Comparison of ENCODE assay signal across 17 cellular contexts in genomic region chr1:203425668-203425999, GRCh38. TPM values are rescaled to one million over a fixed set of nuclear protein-coding genes. Genes with fewer than 3 reads are reported as not detected.
DNase-seq lines count a peak whose midpoint lies in the region; ATAC-seq and TF ChIP-seq lines count a peak whose summit lies in the region.
"Had no signal": no experiment of that assay in that cellular context is flagged by ENCODE, and none has a peak within 500 bp of the region (broad histone marks: within the 10 kb centered on the region; RNA-seq: fewer than 3 reads in every experiment).

No MANE protein-coding gene starts in this region.

- intact Hi-C loops in gastrocnemius medialis (cut with DNase I; ENCODE audit: low total_unique reads), result no loop called here

- H3K9me3 ChIP-seq in Peyer's patch, result no peaks in the 10 kb centered on the region
- no peaks in the 10 kb centered on the region for H3K9me3 ChIP-seq in muscle layer of duodenum (ENCODE audit: control insufficient read depth in 1 of 2, low read length in 2 of 2)
- H3K9me3 ChIP-seq in gastrocnemius medialis, result no peaks in the 10 kb centered on the region
- H3K9me3 ChIP-seq: HAP-1 had no signal

- in situ Hi-C loops in gastrocnemius medialis (cut with MboI; ENCODE audit: low sequenced_read_pairs in 4 of 4), result no loop called here

- H3K36me3 ChIP-seq in Peyer's patch (no peaks in the 10 kb centered on the region), muscle layer of duodenum (ENCODE audit: control insufficient read depth in 1 of 2, insufficient read depth in 2 of 2, low read length in 2 of 2) (no peaks in the 10 kb centered on the region), gastrocnemius medialis (no peaks in the 10 kb centered on the region)
- H3K36me3 ChIP-seq: HAP-1 had no signal

- H3K27ac ChIP-seq in Peyer's patch, result peak overlapping the region in 3 of 4 donors; percentile 49 to 86 (median 81)
- H3K27ac ChIP-seq in muscle layer of duodenum (ENCODE audit: low read length), result peak overlapping the region; percentile 83
- no peak overlapping the region for H3K27ac ChIP-seq in gastrocnemius medialis

- ATAC-seq in HG03039 (IDR thresholded peaks at IDR 0.05; ENCODE audit: unreplicated experiment) (no peak), gastrocnemius medialis (no peak)
- ATAC-seq: right cardiac atrium had no signal

- TF ChIP-seq POLR2A in Peyer's patch (IDR thresholded peaks at IDR 0.05) (no peak), gastrocnemius medialis (IDR thresholded peaks at IDR 0.05) (no peak)

- peak; percentile 8 for DNase-seq in DMS 273 treated with DMSO at 0.1 percent for 48 hours (lab: John Stamatoyannopoulos, UW)
- no peak for DNase-seq in Peyer's patch
- peak; percentile 32 for DNase-seq in epithelial cell of esophagus (ENCODE audit: low read depth)
- no peak for DNase-seq in pons (ENCODE audit: low spot score)
- no peak for DNase-seq in medulla oblongata (ENCODE audit: extremely low spot score)
- DNase-seq in gastrocnemius medialis, result no peak
- DNase-seq: activated CD4-positive, alpha-beta T cell treated with anti-CD3 and anti-CD28 coated beads, Interleukin-2, amount 50 U/mL, for 1 hour; activated naive CD4-positive, alpha-beta T cell treated with anti-CD3 and anti-CD28 coated beads, Interleukin-2, amount 50 U/mL, for 16 hours; activated T-cell treated with anti-CD3 and anti-CD28 coated beads for 4 hours; effector CD4-positive, alpha-beta T cell; Karpas-422; NCI-H226; right cardiac atrium had no signal

- H3K4me3 ChIP-seq in Peyer's patch, result peak overlapping the region in 2 of 4 donors; percentile 49 to 59
- no peak overlapping the region for H3K4me3 ChIP-seq in epithelial cell of esophagus (ENCODE audit: low read length)
- H3K4me3 ChIP-seq in muscle layer of duodenum (ENCODE audit: low read depth in 1 of 2, low read length in 2 of 2), result peak overlapping the region in 1 of 2 donors; percentile 27
- H3K4me3 ChIP-seq in gastrocnemius medialis, result no peak overlapping the region
- H3K4me3 ChIP-seq: HAP-1 had no signal

- TF ChIP-seq CTCF in Peyer's patch (IDR thresholded peaks at IDR 0.05) (peak in 2 of 6 experiments; percentile 13), epithelial cell of esophagus (IDR thresholded peaks at IDR 0.05; ENCODE audit: insufficient read depth, low read depth, low read length, missing control alignments) (no peak), gastrocnemius medialis (IDR thresholded peaks at IDR 0.05 in 4 of 5, conservative IDR thresholded peaks at IDR 0.05 in 1 of 5) (no peak)

- H3K27me3 ChIP-seq in Peyer's patch (no peaks in the 10 kb centered on the region), muscle layer of duodenum (ENCODE audit: low read depth, low read length) (no peaks in the 10 kb centered on the region), gastrocnemius medialis (peaks cover 0 to 2% (median 0%) of the 10 kb centered on the region in 3 donors)

- H3K4me1 ChIP-seq in Peyer's patch, result peaks cover 0 to 23% (median 2%) of the 10 kb centered on the region in 4 donors
- H3K4me1 ChIP-seq in muscle layer of duodenum (ENCODE audit: control insufficient read depth in 1 of 2, insufficient read depth in 2 of 2, low read length in 2 of 2), result peaks cover 16 to 17% of the 10 kb centered on the region in 2 donors
- H3K4me1 ChIP-seq in gastrocnemius medialis, result no peaks in the 10 kb centered on the region
- H3K4me1 ChIP-seq: HAP-1 had no signal

RNA-seq across cellular contexts. Expression of gene PRELP, which starts 50.0 kb away (rescaled TPM):
- total RNA-seq in Peyer's patch, result 10 to 100 TPM in 3 of 4 donors, 1 to 10 TPM in 1; 4.2 to 38.3 (median 18.0) TPM
- 10 to 100 TPM; 12.2 to 32.6 (median 16.9) TPM for total RNA-seq in gastrocnemius medialis
- total RNA-seq: natural killer cell treated with Interleukin-12 subunit alpha and Interleukin-12 subunit beta and Interleukin-15 and Interleukin-18, amount 100 ng/mL, for 72 hours had no signal

Comparison
In these comparisons a context has a peak if more than half of its experiments do, and no peak if none do; other contexts are left out.
1. DNase-seq: peak in DMS 273 treated with DMSO at 0.1 percent for 48 hours (single experiment) and epithelial cell of esophagus (single experiment); none in Peyer's patch (0 of 3), pons (single experiment), medulla oblongata (single experiment) and gastrocnemius medialis (0 of 2).
2. H3K27ac ChIP-seq: peak in Peyer's patch (3 of 4) and muscle layer of duodenum (single experiment); none in gastrocnemius medialis (0 of 4).